Comparison of ENCODE assay signal across 1 cellular context in genomic region chr16:85237817-85238216, GRCh38.
TF ChIP-seq lines count a peak whose summit lies in the region.

No MANE protein-coding gene starts in this region.

TF ChIP-seq in HCT116, 20 proteins besides CTCF, POLR2A, EP300 and RAD21 (continued from another document):
- no peak for TF ChIP-seq TCF7L2 (IDR thresholded peaks at IDR 0.05; ENCODE audit: borderline replicate concordance, extremely low read depth, insufficient read depth, insufficient read length)
